1 cellular context compared by ENCODE assay signal in genomic region chr11:68328374-68329091, GRCh38.
TF ChIP-seq lines count a peak whose summit lies in the region.

No MANE protein-coding gene starts in this region.

TF ChIP-seq in HepG2, 621 proteins besides CTCF, POLR2A, EP300 and RAD21 (continued from another document and continues in another):
- no peak for TF ChIP-seq AHDC1 (CRISPR knock-in tag; IDR thresholded peaks at IDR 0.05; ENCODE audit: borderline replicate concordance)
- TF ChIP-seq ZNF513 (CRISPR knock-in tag; conservative IDR thresholded peaks at IDR 0.05): no peak
- no peak for TF ChIP-seq ZFP82 (CRISPR knock-in tag; IDR thresholded peaks at IDR 0.05; ENCODE audit: borderline replicate concordance)
- peak; percentile 80 for TF ChIP-seq KDM4B (CRISPR knock-in tag; IDR thresholded peaks at IDR 0.05)
- no peak for TF ChIP-seq HBP1 (CRISPR knock-in tag; IDR thresholded peaks at IDR 0.05; ENCODE audit: low read depth)
- TF ChIP-seq PITX1 (CRISPR knock-in tag; IDR thresholded peaks at IDR 0.05): peak; percentile 63; the same call in 1 of the 2 replicates
- no peak for TF ChIP-seq ZNF737 (CRISPR knock-in tag; IDR thresholded peaks at IDR 0.05; ENCODE audit: borderline replicate concordance)
- no peak for TF ChIP-seq ZNF713 (CRISPR knock-in tag; IDR thresholded peaks at IDR 0.05)
- no peak for TF ChIP-seq SIX1 (CRISPR knock-in tag; IDR thresholded peaks at IDR 0.05; ENCODE audit: borderline replicate concordance)
- TF ChIP-seq ZNF124 (CRISPR knock-in tag; IDR thresholded peaks at IDR 0.05): peak; percentile 67; the same call in 1 of the 2 replicates
- no peak for TF ChIP-seq BCL3 (CRISPR knock-in tag; IDR thresholded peaks at IDR 0.05)
- no peak for TF ChIP-seq U2AF1 (optimal IDR thresholded peaks at IDR 0.05; ENCODE audit: low read depth, low read length)
- no peak for TF ChIP-seq THYN1 (CRISPR knock-in tag; IDR thresholded peaks at IDR 0.05; ENCODE audit: borderline replicate concordance, low read depth)
- no peak for TF ChIP-seq ELK4 (CRISPR knock-in tag; IDR thresholded peaks at IDR 0.05; ENCODE audit: borderline replicate concordance)
- 0 out of 2 replicates have a peak, but pooled peaks have one; percentile 23 for TF ChIP-seq ZNF605 (CRISPR knock-in tag; IDR thresholded peaks at IDR 0.05)
- TF ChIP-seq ZNF446 (CRISPR knock-in tag; IDR thresholded peaks at IDR 0.05): no peak
- TF ChIP-seq MAFK (conservative IDR thresholded peaks at IDR 0.05 in 1 of 2, IDR thresholded peaks at IDR 0.05 in 1 of 2; ENCODE audit: low read length in 2 of 2): no peak
- TF ChIP-seq ONECUT2 (CRISPR knock-in tag; IDR thresholded peaks at IDR 0.05): no peak
- TF ChIP-seq CHCHD3 (CRISPR knock-in tag; IDR thresholded peaks at IDR 0.05): no peak
- no peak for TF ChIP-seq ZNF597 (CRISPR knock-in tag; IDR thresholded peaks at IDR 0.05)
- no peak for TF ChIP-seq ZNF260 (CRISPR knock-in tag; IDR thresholded peaks at IDR 0.05; ENCODE audit: borderline replicate concordance, low read depth)
- TF ChIP-seq ZNF282 (IDR thresholded peaks at IDR 0.05; ENCODE audit: partially characterized antibody): no peak
- 0 out of 2 replicates have a peak, but pooled peaks have one; percentile 33 for TF ChIP-seq PRDM10 (CRISPR knock-in tag; IDR thresholded peaks at IDR 0.05; ENCODE audit: low read depth)
- TF ChIP-seq ZNF343 (CRISPR knock-in tag; IDR thresholded peaks at IDR 0.05): no peak
- TF ChIP-seq SMAD3 (CRISPR knock-in tag; IDR thresholded peaks at IDR 0.05): no peak
- TF ChIP-seq CSRNP2 (CRISPR knock-in tag; conservative IDR thresholded peaks at IDR 0.05; ENCODE audit: low read depth): no peak
- TF ChIP-seq SNAPC4 (CRISPR knock-in tag; IDR thresholded peaks at IDR 0.05): 0 out of 2 replicates have a peak, but pooled peaks have one; percentile 19
- no peak for TF ChIP-seq MBD4 (IDR thresholded peaks at IDR 0.05; ENCODE audit: borderline replicate concordance, low read length)
- TF ChIP-seq ZC3H4 (CRISPR knock-in tag; IDR thresholded peaks at IDR 0.05; ENCODE audit: borderline replicate concordance): no peak
- TF ChIP-seq ATF7-NPFF (CRISPR knock-in tag; IDR thresholded peaks at IDR 0.05; ENCODE audit: low read depth): peak; percentile 74; the same call in 1 of the 2 replicates
- no peak; the same call in 1 of the 2 replicates for TF ChIP-seq ZFY (CRISPR knock-in tag; IDR thresholded peaks at IDR 0.05)
- TF ChIP-seq ZNF484 (CRISPR knock-in tag; IDR thresholded peaks at IDR 0.05; ENCODE audit: borderline replicate concordance, low read depth): no peak
- no peak for TF ChIP-seq TSC22D2 (CRISPR knock-in tag; IDR thresholded peaks at IDR 0.05; ENCODE audit: borderline replicate concordance)
- no peak for TF ChIP-seq RBM22 (optimal IDR thresholded peaks at IDR 0.05; ENCODE audit: low read length)
- TF ChIP-seq WIZ (CRISPR knock-in tag; IDR thresholded peaks at IDR 0.05): no peak
- no peak for TF ChIP-seq ZNF703 (CRISPR knock-in tag; IDR thresholded peaks at IDR 0.05; ENCODE audit: borderline replicate concordance)
